ENCODE assay signal across 7 cellular contexts in genomic region chr17:35202582-35202981, GRCh38. TPM values are rescaled to one million over a fixed set of nuclear protein-coding genes. Genes with fewer than 3 reads are reported as not detected.
"Had no signal": no experiment of that assay in that cellular context is flagged by ENCODE, and none has a peak within 500 bp of the region (broad histone marks: within the 10 kb centered on the region; RNA-seq: fewer than 3 reads in every experiment).

No MANE protein-coding gene starts in this region.

RNA-seq across cellular contexts. Expression of gene SLC35G3, which starts 8.4 kb away (rescaled TPM):
- total RNA-seq: GM23248, GM23338, H1, H4, H7, H9, HFFc6 had no signal
- polyA plus RNA-seq: GM23248, GM23338, H1 had no signal

RNA-seq across cellular contexts. Expression of gene UNC45B, which starts 55.0 kb away (rescaled TPM):
- total RNA-seq: GM23248, H4, HFFc6 had no signal
- polyA plus RNA-seq: GM23248, GM23338 had no signal
